27 cellular contexts compared by ENCODE assay signal in genomic region chr3:126613481-126614187, GRCh38. TPM values are rescaled to one million over a fixed set of nuclear protein-coding genes. Genes with fewer than 3 reads are reported as not detected.
A peak's percentile ranks its signal among the peaks of the same experiment; 100 is the strongest.
DNase-seq lines count a peak whose midpoint lies in the region; ATAC-seq and TF ChIP-seq lines count a peak whose summit lies in the region.
"Had no signal": no experiment of that assay in that cellular context is flagged by ENCODE, and none has a peak within 500 bp of the region (broad histone marks: within the 10 kb centered on the region; RNA-seq: fewer than 3 reads in every experiment).

No MANE protein-coding gene starts in this region.

- H3K9me3 Mint-ChIP-seq in activated CD8-positive, alpha-beta memory T cell treated with anti-CD3 and anti-CD28 coated beads, Interleukin-2, amount 10 ng/mL, durations not matched to agents 7 days and 5 days (ENCODE audit: low read depth) = no peaks in the 10 kb centered on the region
- H3K9me3 Mint-ChIP-seq in stimulated activated naive CD8-positive, alpha-beta T cell treated with anti-CD3 and anti-CD28 coated beads, Interleukin-15, amount 100 ng/mL, for 72 hours = no peaks in the 10 kb centered on the region
- H3K9me3 Mint-ChIP-seq: H9, naive B cell, T-cell had no signal

- TF ChIP-seq CTCF in NB4 (IDR thresholded peaks at IDR 0.05; ENCODE audit: low read depth, low read length) = no peak

- peaks cover 27% of the 10 kb centered on the region for H3K4me1 Mint-ChIP-seq in activated CD8-positive, alpha-beta memory T cell treated with anti-CD3 and anti-CD28 coated beads, Interleukin-2, amount 10 ng/mL, durations not matched to agents 7 days and 5 days
- H3K4me1 Mint-ChIP-seq in stimulated activated naive CD8-positive, alpha-beta T cell treated with anti-CD3 and anti-CD28 coated beads, Interleukin-15, amount 100 ng/mL, for 72 hours = peaks cover 22% of the 10 kb centered on the region
- H3K4me1 Mint-ChIP-seq: H9, naive B cell had no signal

- peak; percentile 53 for ATAC-seq in activated CD8-positive, alpha-beta memory T cell treated with anti-CD3 and anti-CD28 coated beads, Interleukin-2, amount 10 ng/mL, durations not matched to agents 7 days and 5 days
- ATAC-seq in stimulated activated naive CD8-positive, alpha-beta T cell treated with anti-CD3 and anti-CD28 coated beads, Interleukin-15, amount 100 ng/mL, for 72 hours = peak; percentile 74
- ATAC-seq in left lobe of liver = no peak
- ATAC-seq: left cardiac atrium, right lobe of liver, T-cell had no signal

- no peaks in the 10 kb centered on the region for H3K27me3 Mint-ChIP-seq in activated CD8-positive, alpha-beta memory T cell treated with anti-CD3 and anti-CD28 coated beads, Interleukin-2, amount 10 ng/mL, durations not matched to agents 7 days and 5 days
- H3K27me3 Mint-ChIP-seq in stimulated activated naive CD8-positive, alpha-beta T cell treated with anti-CD3 and anti-CD28 coated beads, Interleukin-15, amount 100 ng/mL, for 72 hours = no peaks in the 10 kb centered on the region
- H3K27me3 Mint-ChIP-seq: naive B cell had no signal

- no peak for DNase-seq in activated CD8-positive, alpha-beta memory T cell treated with anti-CD3 and anti-CD28 coated beads, Interleukin-2, amount 10 ng/mL, durations not matched to agents 7 days and 5 days
- DNase-seq in activated CD8-positive, alpha-beta memory T cell treated with anti-CD3 and anti-CD28 coated beads for 24 hours = no peak
- DNase-seq in NB4 (ENCODE audit: low read depth) (peak; percentile 49), fibroblast of gingiva (ENCODE audit: low read depth) (peak; percentile 55), left lobe of liver (ENCODE audit: low spot score) (no peak), COLO668 (lab: John Stamatoyannopoulos, UW; ENCODE audit: unreplicated experiment) (no peak), iPS-NIHi11 (ENCODE audit: low spot score) (no peak)
- DNase-seq in stimulated activated naive CD8-positive, alpha-beta T cell treated with anti-CD3 and anti-CD28 coated beads, Interleukin-15, amount 100 ng/mL, for 72 hours = no peak
- DNase-seq: activated CD4-positive, alpha-beta T cell treated with anti-CD3 and anti-CD28 coated beads for 48 hours; activated CD8-positive, alpha-beta memory T cell treated with anti-CD3 and anti-CD28 coated beads, Interleukin-2, amount 50 U/mL, for 48 hours; activated gamma-delta T cell; DMS153; H9; left cardiac atrium; mesendoderm; naive B cell; NCI-H1105; NCI-H526; right lobe of liver; Right ventricle myocardium superior; stimulated activated CD4-positive, alpha-beta T cell treated with anti-CD3 and anti-CD28 coated beads, Interleukin-15, amount 100 ng/mL, for 24 hours; uterus had no signal

- H3K4me3 Mint-ChIP-seq in activated CD8-positive, alpha-beta memory T cell treated with anti-CD3 and anti-CD28 coated beads, Interleukin-2, amount 10 ng/mL, durations not matched to agents 7 days and 5 days = no peak overlapping the region
- no peak overlapping the region for H3K4me3 Mint-ChIP-seq in stimulated activated naive CD8-positive, alpha-beta T cell treated with anti-CD3 and anti-CD28 coated beads, Interleukin-15, amount 100 ng/mL, for 72 hours
- H3K4me3 Mint-ChIP-seq: H9, naive B cell had no signal

- CTCF ChIA-PET in activated CD8-positive, alpha-beta memory T cell treated with anti-CD3 and anti-CD28 coated beads, Interleukin-2, amount 10 ng/mL, durations not matched to agents 7 days and 5 days (lab: Charles Lee) = interaction anchor here (0.8 to 0.9 kb wide), 2 partner anchors 13 to 66 kb away, joined by 3 read pairs; no protein-coding TSS in a partner anchor

- TF ChIP-seq POLR2A in NB4 (IDR thresholded peaks at IDR 0.05; ENCODE audit: extremely low read depth, insufficient read length) = no peak

- H3K4me3 ChIP-seq in NB4 (ENCODE audit: low read depth, low read length) = no peak overlapping the region
- H3K4me3 ChIP-seq: right lobe of liver, uterus had no signal

- peak overlapping the region; percentile 38 for H3K27ac Mint-ChIP-seq in activated CD8-positive, alpha-beta memory T cell treated with anti-CD3 and anti-CD28 coated beads, Interleukin-2, amount 10 ng/mL, durations not matched to agents 7 days and 5 days
- no peak overlapping the region for H3K27ac Mint-ChIP-seq in stimulated activated naive CD8-positive, alpha-beta T cell treated with anti-CD3 and anti-CD28 coated beads, Interleukin-15, amount 100 ng/mL, for 72 hours
- H3K27ac Mint-ChIP-seq: H9, naive B cell had no signal

- H3K36me3 Mint-ChIP-seq in activated CD8-positive, alpha-beta memory T cell treated with anti-CD3 and anti-CD28 coated beads, Interleukin-2, amount 10 ng/mL, durations not matched to agents 7 days and 5 days = peaks cover 2% of the 10 kb centered on the region
- H3K36me3 Mint-ChIP-seq: naive B cell had no signal

RNA-seq across cellular contexts. Expression of gene TXNRD3, which starts 41.3 kb away (rescaled TPM):
- total RNA-seq in activated CD8-positive, alpha-beta memory T cell treated with anti-CD3 and anti-CD28 coated beads, Interleukin-2, amount 10 ng/mL, durations not matched to agents 7 days and 5 days = 1 to 10 TPM in 1 of 2 experiments, under 1 TPM in 1; 0.50 to 1.6 TPM
- total RNA-seq in left lobe of liver = 10.7 TPM

RNA-seq across cellular contexts. Expression of gene C3orf22, which starts 54.9 kb away (rescaled TPM):
- not detected for total RNA-seq in activated CD8-positive, alpha-beta memory T cell treated with anti-CD3 and anti-CD28 coated beads, Interleukin-2, amount 10 ng/mL, durations not matched to agents 7 days and 5 days
- total RNA-seq in left lobe of liver = not detected
- total RNA-seq: bronchial epithelial cell, dermis microvascular lymphatic vessel endothelial cell, glomerular endothelial cell, H9, HT1080, left cardiac atrium, right lobe of liver, Right ventricle myocardium superior, T-cell, uterus had no signal

Comparison
In these comparisons a context has a peak if more than half of its experiments do, and no peak if none do; other contexts are left out.
1. DNase-seq: peak in NB4 (single experiment) and fibroblast of gingiva (single experiment); none in activated CD8-positive, alpha-beta memory T cell treated with anti-CD3 and anti-CD28 coated beads, Interleukin-2, amount 10 ng/mL, durations not matched to agents 7 days and 5 days (single experiment), activated CD8-positive, alpha-beta memory T cell treated with anti-CD3 and anti-CD28 coated beads for 24 hours (single experiment), stimulated activated naive CD8-positive, alpha-beta T cell treated with anti-CD3 and anti-CD28 coated beads, Interleukin-15, amount 100 ng/mL, for 72 hours (0 of 2), left lobe of liver (single experiment), COLO668 (single experiment) and iPS-NIHi11 (single experiment).